Comparison of ENCODE assay signal across 1 cellular context in the genomic region with DNA sequence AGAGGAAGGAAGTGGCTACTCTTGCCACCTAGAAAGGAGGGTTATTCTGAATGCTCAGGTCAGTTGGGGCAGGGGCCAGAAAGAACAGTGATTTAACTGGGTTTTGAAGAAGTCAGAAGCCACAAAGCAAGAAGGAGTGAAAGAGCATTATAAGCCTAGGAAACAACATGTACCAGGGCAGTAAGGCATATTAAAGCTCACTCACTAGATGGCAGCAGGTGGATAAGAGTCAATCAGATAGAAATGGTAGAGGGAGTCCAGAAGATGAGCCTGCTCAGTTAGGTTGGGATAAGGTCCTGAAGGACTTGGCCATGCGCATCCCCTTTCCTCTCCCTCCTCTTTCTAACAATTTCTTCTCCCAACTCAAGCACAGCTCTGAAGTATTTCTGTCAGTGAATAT.
TF ChIP-seq lines count a peak whose summit lies in the region.

No MANE protein-coding gene starts in this region.

TF ChIP-seq in HepG2, 621 proteins besides CTCF, POLR2A, EP300 and RAD21:
- no peak for TF ChIP-seq FOXC1 (CRISPR knock-in tag; IDR thresholded peaks at IDR 0.05; ENCODE audit: borderline replicate concordance)
- TF ChIP-seq SMC3 (IDR thresholded peaks at IDR 0.05; ENCODE audit: low read length): 0 out of 2 replicates have a peak, but pooled peaks have one; percentile 4
- TF ChIP-seq STAG1 (CRISPR knock-in tag; IDR thresholded peaks at IDR 0.05): peak; percentile 60
